Comparison of ENCODE assay signal across 8 cellular contexts in the genomic region with DNA sequence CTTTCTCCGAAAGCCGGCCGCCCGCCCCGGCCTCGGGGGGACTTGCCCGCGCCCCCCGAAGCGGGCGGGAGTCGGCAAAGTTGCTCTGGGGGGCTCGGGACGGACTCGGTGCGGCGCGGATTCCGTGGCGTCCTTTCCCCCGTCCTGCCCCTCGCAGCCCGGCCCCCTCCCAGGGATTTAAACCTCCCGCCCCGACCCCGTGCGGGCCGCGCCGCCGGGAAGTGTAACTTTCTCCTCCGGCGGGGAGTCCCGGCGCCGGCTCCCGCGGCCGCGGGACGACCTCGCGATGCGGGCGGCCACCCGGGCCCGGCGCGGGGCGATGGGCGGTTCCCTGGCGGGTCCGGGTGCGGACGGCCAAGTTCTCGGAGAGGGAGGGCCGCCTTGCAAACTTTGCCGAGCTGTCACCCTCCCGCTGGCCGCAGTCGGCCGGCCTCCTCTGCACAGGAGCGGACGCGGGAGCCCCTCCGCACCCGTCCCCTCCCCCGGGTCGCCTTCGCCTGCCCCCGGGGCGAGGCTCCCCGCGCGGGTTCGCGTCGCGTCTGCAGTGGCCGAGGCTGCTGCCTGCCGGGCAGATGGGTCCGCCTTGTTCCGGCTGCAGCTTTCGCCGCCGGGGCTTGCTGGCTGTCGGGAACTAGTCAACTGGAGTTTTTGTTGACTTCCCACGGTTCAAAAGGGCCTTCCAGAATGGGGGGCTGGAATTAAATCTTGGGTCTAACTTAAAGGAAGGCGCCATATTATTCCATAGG. TPM values are rescaled to one million over a fixed set of nuclear protein-coding genes. Genes with fewer than 3 reads are reported as not detected.
DNase-seq lines count a peak whose midpoint lies in the region; ATAC-seq and TF ChIP-seq lines count a peak whose summit lies in the region.

No MANE protein-coding gene starts in this region.

- H3K27ac ChIP-seq in HEK293 (ENCODE audit: extremely low read depth, low read depth, low read length) (peak overlapping the region; percentile 95), duodenal mucosa (ENCODE audit: low read depth, low read length) (no peak overlapping the region), lung (ENCODE audit: low read depth in 1 of 2, low read length in 1 of 2) (peak overlapping the region; percentile 86 to 90)

- POLR2A ChIA-PET in HEK293 (lab: Yijun Ruan, JAX) (interaction anchor here (0.6 to 2.0 kb wide), 3 partner anchors 41 to 220 kb away, joined by 3 to 12 read pairs (median 4); partner anchors contain the start of gene MAPKAP1), activated B cell treated with CpG ODN at 0.5 μM for 24 hours (lab: Charles Lee) (interaction anchor here (0.9 to 3.4 kb wide), 7 partner anchors 9 to 141 kb away, joined by 3 to 20 read pairs (median 8); partner anchors contain the start of gene MAPKAP1)

- 0 out of 3 replicates have a peak, but pooled peaks cover 0 to 4% of the 10 kb centered on the region in 2 experiments for H3K36me3 ChIP-seq in HEK293 (ENCODE audit: control insufficient read depth in 2 of 2, insufficient read depth in 1 of 2, low read length in 2 of 2)
- no peaks in the 10 kb centered on the region for H3K36me3 ChIP-seq in duodenal mucosa (ENCODE audit: control insufficient read depth in 1 of 2, insufficient read depth in 2 of 2, low read length in 2 of 2)
- no peaks in the 10 kb centered on the region for H3K36me3 ChIP-seq in lung (ENCODE audit: control insufficient read depth in 2 of 2, insufficient read depth in 2 of 2, low read length in 2 of 2)

- no peaks in the 10 kb centered on the region for H3K9me3 Mint-ChIP-seq in activated B cell treated with CpG ODN at 0.5 μM for 24 hours

- intact Hi-C loops in activated B cell treated with CpG ODN at 0.5 μM for 24 hours (cut with micrococcal nuclease), result loop anchor here (1.0 to 5.0 kb wide), 8 partner anchors 11 to 886 kb away; partner anchors contain the start of genes ARPC5L, GAPVD1, MAPKAP1 and RPL35

- peaks cover 40% of the 10 kb centered on the region for H3K4me1 Mint-ChIP-seq in activated B cell treated with CpG ODN at 0.5 μM for 24 hours

- TF ChIP-seq CTCF in AG09309 (IDR thresholded peaks at IDR 0.05; ENCODE audit: control insufficient read depth, insufficient read depth, low read depth, low read length, missing control alignments) (no peak), HEK293 (tag by site-specific recombination; IDR thresholded peaks at IDR 0.05) (no peak), activated B cell treated with CpG ODN at 0.5 μM for 24 hours (IDR thresholded peaks at IDR 0.05) (no peak), lung (IDR thresholded peaks at IDR 0.05; ENCODE audit: control extremely low read depth, extremely low read depth) (no peak)

- no peaks in the 10 kb centered on the region for H3K9me3 ChIP-seq in HEK293 (ENCODE audit: control insufficient read depth, insufficient read depth, low read depth, low read length)
- no peaks in the 10 kb centered on the region for H3K9me3 ChIP-seq in duodenal mucosa (ENCODE audit: control insufficient read depth in 1 of 2, low read length in 2 of 2)
- no peaks in the 10 kb centered on the region for H3K9me3 ChIP-seq in lung (ENCODE audit: control insufficient read depth in 2 of 2, insufficient read depth in 1 of 2, low read length in 1 of 2)

- H3K27me3 ChIP-seq in duodenal mucosa (ENCODE audit: control insufficient read depth in 1 of 2, insufficient read depth in 2 of 2, low read length in 2 of 2), result no peaks in the 10 kb centered on the region
- H3K27me3 ChIP-seq in lung (ENCODE audit: control insufficient read depth, insufficient read depth), result no peaks in the 10 kb centered on the region

- peaks cover 26% of the 10 kb centered on the region for H3K4me1 ChIP-seq in HEK293 (ENCODE audit: control insufficient read depth, insufficient read depth, low read length)
- H3K4me1 ChIP-seq in duodenal mucosa (ENCODE audit: control insufficient read depth in 1 of 2, insufficient read depth in 2 of 2, low read length in 2 of 2), result peaks cover 13 to 15% of the 10 kb centered on the region in 2 donors
- peaks cover 3 to 4% of the 10 kb centered on the region in 2 donors for H3K4me1 ChIP-seq in lung (ENCODE audit: control insufficient read depth in 2 of 2, insufficient read depth in 2 of 2, low read length in 2 of 2)

- H3K4me3 ChIP-seq in AG09309 (ENCODE audit: control insufficient read depth, low read depth, low read length) (peak overlapping the region; percentile 64), HEK293 (ENCODE audit: low read depth, low read length) (peak overlapping the region; percentile 69), duodenal mucosa (ENCODE audit: low read depth in 1 of 2, low read length in 2 of 2) (peak overlapping the region; percentile 82 to 86), lung (peak overlapping the region; percentile 70)

- CTCF ChIA-PET in HEK293 (lab: Yijun Ruan, JAX) (interaction anchor here (0.7 to 1.0 kb wide), 2 partner anchors 11 to 41 kb away, joined by 3 read pairs; partner anchors contain the start of gene MAPKAP1), activated B cell treated with CpG ODN at 0.5 μM for 24 hours (lab: Charles Lee) (interaction anchor here (1.2 kb wide), 1 partner anchor 8 kb away, joined by 3 read pairs; no protein-coding TSS in a partner anchor)

- no peak for ATAC-seq in activated B cell treated with CpG ODN at 0.5 μM for 24 hours (ENCODE audit: low read depth)
- peak; percentile 4 for ATAC-seq in lung (ENCODE audit: insufficient read depth, low FRiP score)
- no peak for ATAC-seq in stimulated activated naive CD8-positive, alpha-beta T cell treated with anti-CD3 and anti-CD28 coated beads, Interleukin-15, Interleukin-2, amounts not matched to agents 100 U/mL and 50 U/mL, for 24 hours
- no peak for ATAC-seq in GM19452 (IDR thresholded peaks at IDR 0.05; ENCODE audit: unreplicated experiment)
- no peak for ATAC-seq in GM19035 (IDR thresholded peaks at IDR 0.05; ENCODE audit: unreplicated experiment)

- peaks cover 11% of the 10 kb centered on the region for H3K36me3 Mint-ChIP-seq in activated B cell treated with CpG ODN at 0.5 μM for 24 hours (ENCODE audit: low read depth)

- peak overlapping the region; percentile 90 for H3K4me3 Mint-ChIP-seq in activated B cell treated with CpG ODN at 0.5 μM for 24 hours

- H3K9ac ChIP-seq in duodenal mucosa (ENCODE audit: low read depth in 1 of 2, low read length in 2 of 2), result peak overlapping the region; percentile 65 to 70

- peak overlapping the region; percentile 82 for H3K27ac Mint-ChIP-seq in activated B cell treated with CpG ODN at 0.5 μM for 24 hours

- no peak for DNase-seq in AG09309 (ENCODE audit: low read depth)
- DNase-seq in activated B cell treated with CpG ODN at 0.5 μM for 24 hours, result peak; percentile 52
- peak; percentile 45 for DNase-seq in lung (ENCODE audit: low spot score)
- peak; percentile 49 for DNase-seq in stimulated activated naive CD8-positive, alpha-beta T cell treated with anti-CD3 and anti-CD28 coated beads, Interleukin-15, Interleukin-2, amounts not matched to agents 100 U/mL and 50 U/mL, for 24 hours

- WGBS in lung, 2 donors, result 1% methylated on average over 66 to 89 of the region's 89 CpGs

- no peaks in the 10 kb centered on the region for H3K27me3 Mint-ChIP-seq in activated B cell treated with CpG ODN at 0.5 μM for 24 hours

TF ChIP-seq in HEK293, 187 proteins besides CTCF, POLR2A, EP300 and RAD21 (continues in another document):
- TF ChIP-seq ZNF280D (tag by site-specific recombination; IDR thresholded peaks at IDR 0.05) (no peak), ZFP37 (tag by site-specific recombination; IDR thresholded peaks at IDR 0.05) (no peak), ZBTB26 (tag by site-specific recombination; optimal IDR thresholded peaks at IDR 0.05) (peak; percentile 56), HOXD13 (CRISPR knock-in tag; IDR thresholded peaks at IDR 0.05; ENCODE audit: borderline replicate concordance) (no peak), ZBTB8A (tag by site-specific recombination; IDR thresholded peaks at IDR 0.05) (no peak), ZBTB48 (tag by site-specific recombination; IDR thresholded peaks at IDR 0.05) (no peak), ZNF792 (tag by site-specific recombination; IDR thresholded peaks at IDR 0.05) (no peak), ZNF335 (tag by site-specific recombination; conservative IDR thresholded peaks at IDR 0.05) (0 out of 2 replicates have a peak, but pooled peaks have one; percentile 62), ZBTB7A (tag by site-specific recombination; IDR thresholded peaks at IDR 0.05; ENCODE audit: low read depth) (no peak)

RNA-seq across cellular contexts. Expression of gene PBX3, which starts 0.8 kb away (rescaled TPM):
- total RNA-seq in activated B cell treated with CpG ODN at 0.5 μM for 24 hours (23.8 and 37.2 TPM in 2 replicates), lung (10 to 100 TPM; 40.1 to 60.4 TPM)
- 10 to 100 TPM in 1 of 2 donors, 1 to 10 TPM in 1; 8.6 to 12.7 TPM for polyA plus RNA-seq in lung

RNA-seq across cellular contexts. Expression of gene MAPKAP1, which starts 40.9 kb away (rescaled TPM):
- total RNA-seq in activated B cell treated with CpG ODN at 0.5 μM for 24 hours (80.2 and 84.9 TPM in 2 replicates), lung (10 to 100 TPM; 53.0 to 83.3 TPM)
- 10 to 100 TPM; 65.4 to 67.9 TPM for polyA plus RNA-seq in lung
